ENCODE assay signal across 8 cellular contexts in genomic region chr10:102540023-102540422, GRCh38.
DNase-seq lines count a peak whose midpoint lies in the region; ATAC-seq, FAIRE-seq and TF ChIP-seq lines count a peak whose summit lies in the region.

No MANE protein-coding gene starts in this region.

- peak; percentile 81 for FAIRE-seq in GM19239 (lab: Jason Lieb, UNC)

- H3K27me3 Mint-ChIP-seq in stimulated activated naive CD8-positive, alpha-beta T cell treated with anti-CD3 and anti-CD28 coated beads, Interleukin-15, amount 100 ng/mL, for 72 hours = no peaks in the 10 kb centered on the region

- TF ChIP-seq CTCF in LNCAP (IDR thresholded peaks at IDR 0.05) = peak; percentile 37; the same call in 1 of the 2 replicates
- TF ChIP-seq CTCF in choroid plexus epithelial cell (conservative IDR thresholded peaks at IDR 0.05; ENCODE audit: low read depth, low read length) = peak; percentile 62

- ATAC-seq in stimulated activated naive CD8-positive, alpha-beta T cell treated with anti-CD3 and anti-CD28 coated beads, Interleukin-15, amount 100 ng/mL, for 72 hours = peak; percentile 88
- ATAC-seq in GM21526 (IDR thresholded peaks at IDR 0.05; ENCODE audit: low FRiP score, unreplicated experiment) (no peak), HG02852 (IDR thresholded peaks at IDR 0.05; ENCODE audit: unreplicated experiment) (no peak)

- no peaks in the 10 kb centered on the region for H3K9me3 Mint-ChIP-seq in stimulated activated naive CD8-positive, alpha-beta T cell treated with anti-CD3 and anti-CD28 coated beads, Interleukin-15, amount 100 ng/mL, for 72 hours

- H3K4me1 Mint-ChIP-seq in stimulated activated naive CD8-positive, alpha-beta T cell treated with anti-CD3 and anti-CD28 coated beads, Interleukin-15, amount 100 ng/mL, for 72 hours = peaks cover 12% of the 10 kb centered on the region

- DNase-seq in DMS53 (lab: John Stamatoyannopoulos, UW) (peak; percentile 52), GM19239 (ENCODE audit: insufficient read length, low spot score) (no peak), choroid plexus epithelial cell (ENCODE audit: low read depth) (peak; percentile 48), dedifferentiated amniotic fluid mesenchymal stem cell (ENCODE audit: extremely low spot score) (no peak)
- DNase-seq in stimulated activated naive CD8-positive, alpha-beta T cell treated with anti-CD3 and anti-CD28 coated beads, Interleukin-15, amount 100 ng/mL, for 72 hours = peak in 1 of 2 donors; percentile 11

- peak overlapping the region in 1 of 2 donors; percentile 19 for H3K27ac Mint-ChIP-seq in stimulated activated naive CD8-positive, alpha-beta T cell treated with anti-CD3 and anti-CD28 coated beads, Interleukin-15, amount 100 ng/mL, for 72 hours

- no peak overlapping the region for H3K4me3 Mint-ChIP-seq in stimulated activated naive CD8-positive, alpha-beta T cell treated with anti-CD3 and anti-CD28 coated beads, Interleukin-15, amount 100 ng/mL, for 72 hours

- H3K4me3 ChIP-seq in choroid plexus epithelial cell (ENCODE audit: low read depth, low read length) = no peak overlapping the region

Comparison
In these comparisons a context has a peak if more than half of its experiments do, and no peak if none do; other contexts are left out.
1. DNase-seq: peak in DMS53 (single experiment) and choroid plexus epithelial cell (single experiment); none in GM19239 (single experiment) and dedifferentiated amniotic fluid mesenchymal stem cell (single experiment).